ENCODE assay signal across 11 cellular contexts in the genomic region with DNA sequence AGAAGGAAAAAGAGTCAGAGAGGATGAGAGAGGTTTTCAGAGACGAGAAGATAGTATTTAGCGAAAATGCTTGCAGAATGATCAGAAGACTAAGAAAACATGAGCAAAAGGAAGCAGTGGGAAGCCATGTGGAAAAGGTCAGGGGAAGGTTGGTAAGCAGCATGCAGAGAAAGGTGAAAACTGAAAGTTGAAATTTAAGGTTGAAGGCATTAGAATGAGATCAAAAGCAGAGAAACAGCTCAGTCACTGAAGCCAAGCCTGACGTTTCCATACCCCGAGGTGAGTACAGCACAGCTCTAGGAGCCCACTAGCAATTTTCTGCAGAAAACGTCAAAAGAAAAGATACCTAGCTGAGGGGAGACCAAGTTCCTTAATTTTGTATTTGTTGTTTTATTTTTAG. TPM values are rescaled to one million over a fixed set of nuclear protein-coding genes. Genes with fewer than 3 reads are reported as not detected.
DNase-seq lines count a peak whose midpoint lies in the region; ATAC-seq and TF ChIP-seq lines count a peak whose summit lies in the region.
"Had no signal": no experiment of that assay in that cellular context is flagged by ENCODE, and none has a peak within 500 bp of the region (broad histone marks: within the 10 kb centered on the region; RNA-seq: fewer than 3 reads in every experiment).

No MANE protein-coding gene starts in this region.

- H3K4me3 ChIP-seq in CD4-positive, CD25-positive, alpha-beta regulatory T cell (ENCODE audit: low read depth, low read length), result no peak overlapping the region
- no peak overlapping the region for H3K4me3 ChIP-seq in adrenal gland
- no peak overlapping the region for H3K4me3 ChIP-seq in Peyer's patch
- H3K4me3 ChIP-seq: coronary artery had no signal

- 42 to 61% (median 56%) methylated on average over 5 of the region's 5 CpGs for WGBS in adrenal gland, 4 donors

- no peaks in the 10 kb centered on the region for H3K36me3 ChIP-seq in CD4-positive, CD25-positive, alpha-beta regulatory T cell (ENCODE audit: control insufficient read depth, insufficient read depth, low read length)
- H3K36me3 ChIP-seq in adrenal gland (replicated peaks in 1 of 2), result no peaks in the 10 kb centered on the region
- no peaks in the 10 kb centered on the region for H3K36me3 ChIP-seq in Peyer's patch

- intact Hi-C loops in adrenal gland (cut with DNase I), result no loop called here

- POLR2A ChIA-PET in activated CD8-positive, alpha-beta T cell treated with anti-CD3 and anti-CD28 coated beads, Interleukin-2, amount 10 ng/mL, durations not matched to agents 7 days and 5 days (lab: Charles Lee), result no interaction called here

- no peaks in the 10 kb centered on the region for H3K4me1 ChIP-seq in CD4-positive, CD25-positive, alpha-beta regulatory T cell (ENCODE audit: control insufficient read depth, insufficient read depth, low read length, poor library complexity, severe bottlenecking)
- H3K4me1 ChIP-seq in adrenal gland (replicated peaks in 1 of 2), result peaks cover 4 to 10% of the 10 kb centered on the region in 2 donors
- no peaks in the 10 kb centered on the region for H3K4me1 ChIP-seq in Peyer's patch

- H3K36me3 Mint-ChIP-seq in CD4-positive, CD25-positive, alpha-beta regulatory T cell, result no peaks in the 10 kb centered on the region
- H3K36me3 Mint-ChIP-seq in activated CD8-positive, alpha-beta T cell treated with anti-CD3 and anti-CD28 coated beads, Interleukin-2, amount 10 ng/mL, durations not matched to agents 7 days and 5 days (ENCODE audit: low read depth), result peaks cover 25% of the 10 kb centered on the region

- TF ChIP-seq CTCF in adrenal gland (IDR thresholded peaks at IDR 0.05) (no peak), Peyer's patch (IDR thresholded peaks at IDR 0.05) (no peak)

- no peak overlapping the region for H3K27ac ChIP-seq in CD4-positive, CD25-positive, alpha-beta regulatory T cell (ENCODE audit: insufficient read depth, low read length, poor library complexity, severe bottlenecking)
- peak overlapping the region in 1 of 5 donors; percentile 15 for H3K27ac ChIP-seq in adrenal gland
- no peak overlapping the region for H3K27ac ChIP-seq in Peyer's patch
- H3K27ac ChIP-seq: coronary artery had no signal

- peak overlapping the region; percentile 4 to 51 (median 20) for H3K4me3 Mint-ChIP-seq in CD4-positive, CD25-positive, alpha-beta regulatory T cell
- H3K4me3 Mint-ChIP-seq in activated CD8-positive, alpha-beta T cell treated with anti-CD3 and anti-CD28 coated beads, Interleukin-2, amount 10 ng/mL, durations not matched to agents 7 days and 5 days, result no peak overlapping the region

- no peaks in the 10 kb centered on the region for H3K9me3 ChIP-seq in CD4-positive, CD25-positive, alpha-beta regulatory T cell (ENCODE audit: control insufficient read depth in 2 of 2, low read length in 2 of 2)
- H3K9me3 ChIP-seq in adrenal gland (replicated peaks in 1 of 3), result no peaks in the 10 kb centered on the region
- no peaks in the 10 kb centered on the region for H3K9me3 ChIP-seq in Peyer's patch

- DNase-seq in CD4-positive, CD25-positive, alpha-beta regulatory T cell, result peak in 1 of 3 donors; percentile 26
- DNase-seq in activated CD8-positive, alpha-beta T cell treated with anti-CD3 and anti-CD28 coated beads, Interleukin-2, amount 10 ng/mL, durations not matched to agents 7 days and 5 days, result no peak
- DNase-seq in adrenal gland (no peak), NCI-H2107 (lab: John Stamatoyannopoulos, UW) (no peak), Peyer's patch (no peak), NCI-H2171 treated with DMSO at 0.1 percent for 48 hours (lab: John Stamatoyannopoulos, UW) (no peak)
- DNase-seq: Calu3, NCI-H2081 treated with DMSO at 0.1 percent for 48 hours had no signal

- no peaks in the 10 kb centered on the region for H3K27me3 ChIP-seq in CD4-positive, CD25-positive, alpha-beta regulatory T cell (ENCODE audit: control insufficient read depth, insufficient read depth, low read length)
- H3K27me3 ChIP-seq in adrenal gland (no peaks in the 10 kb centered on the region), Peyer's patch (no peaks in the 10 kb centered on the region)

- H3K27ac Mint-ChIP-seq in CD4-positive, CD25-positive, alpha-beta regulatory T cell, result peak overlapping the region; percentile 4 to 90 (median 82)
- H3K27ac Mint-ChIP-seq in activated CD8-positive, alpha-beta T cell treated with anti-CD3 and anti-CD28 coated beads, Interleukin-2, amount 10 ng/mL, durations not matched to agents 7 days and 5 days, result peak overlapping the region; percentile 11

- ATAC-seq in CD4-positive, CD25-positive, alpha-beta regulatory T cell (ENCODE audit: low read depth in 2 of 2), result no peak
- peak; percentile 75 for ATAC-seq in GM18907 (IDR thresholded peaks at IDR 0.05; ENCODE audit: unreplicated experiment)
- ATAC-seq in HG02870 (IDR thresholded peaks at IDR 0.05; ENCODE audit: unreplicated experiment), result peak; percentile 94
- peak; percentile 55 for ATAC-seq in activated CD8-positive, alpha-beta T cell treated with anti-CD3 and anti-CD28 coated beads, Interleukin-2, amount 10 ng/mL, durations not matched to agents 7 days and 5 days

- H3K4me1 Mint-ChIP-seq in CD4-positive, CD25-positive, alpha-beta regulatory T cell, result peaks cover 14 to 41% (median 30%) of the 10 kb centered on the region in 4 donors
- H3K4me1 Mint-ChIP-seq in activated CD8-positive, alpha-beta T cell treated with anti-CD3 and anti-CD28 coated beads, Interleukin-2, amount 10 ng/mL, durations not matched to agents 7 days and 5 days (ENCODE audit: low read depth), result peaks cover 29% of the 10 kb centered on the region

- peaks cover 0 to 17% (median 7%) of the 10 kb centered on the region in 7 donors for H3K9me3 Mint-ChIP-seq in CD4-positive, CD25-positive, alpha-beta regulatory T cell
- H3K9me3 Mint-ChIP-seq in activated CD8-positive, alpha-beta T cell treated with anti-CD3 and anti-CD28 coated beads, Interleukin-2, amount 10 ng/mL, durations not matched to agents 7 days and 5 days (ENCODE audit: insufficient read depth), result peaks cover 20% of the 10 kb centered on the region

- TF ChIP-seq POLR2A in adrenal gland (IDR thresholded peaks at IDR 0.05) (no peak), Peyer's patch (IDR thresholded peaks at IDR 0.05) (no peak)

- no peaks in the 10 kb centered on the region for H3K27me3 Mint-ChIP-seq in CD4-positive, CD25-positive, alpha-beta regulatory T cell
- H3K27me3 Mint-ChIP-seq in activated CD8-positive, alpha-beta T cell treated with anti-CD3 and anti-CD28 coated beads, Interleukin-2, amount 10 ng/mL, durations not matched to agents 7 days and 5 days (ENCODE audit: low read depth), result no peaks in the 10 kb centered on the region

- CTCF ChIA-PET in activated CD8-positive, alpha-beta T cell treated with anti-CD3 and anti-CD28 coated beads, Interleukin-2, amount 10 ng/mL, durations not matched to agents 7 days and 5 days (lab: Charles Lee), result interaction anchor here (1.0 to 1.4 kb wide), 2 partner anchors 14 to 195 kb away, joined by 3 to 4 read pairs; no protein-coding TSS in a partner anchor

RNA-seq across cellular contexts. Expression of gene TFB1M, which starts 19.1 kb away (rescaled TPM):
- total RNA-seq in CD4-positive, CD25-positive, alpha-beta regulatory T cell, result 17.7 TPM
- 10 to 100 TPM; 10.5 to 26.5 (median 18.3) TPM for polyA plus RNA-seq in CD4-positive, CD25-positive, alpha-beta regulatory T cell
- 10 to 100 TPM; 34.9 to 35.1 TPM for total RNA-seq in activated CD8-positive, alpha-beta T cell treated with anti-CD3 and anti-CD28 coated beads, Interleukin-2, amount 10 ng/mL, durations not matched to agents 7 days and 5 days
- total RNA-seq in adrenal gland (10 to 100 TPM; 17.1 to 55.9 (median 47.1) TPM), Peyer's patch (10 to 100 TPM; 11.4 to 26.4 (median 13.3) TPM)
- polyA plus RNA-seq in adrenal gland, result 10 to 100 TPM; 17.4 to 74.8 (median 49.5) TPM

Comparison
In these comparisons a context has a peak if more than half of its experiments do, and no peak if none do; other contexts are left out.
1. ATAC-seq: peak in GM18907 (single experiment), HG02870 (single experiment) and activated CD8-positive, alpha-beta T cell treated with anti-CD3 and anti-CD28 coated beads, Interleukin-2, amount 10 ng/mL, durations not matched to agents 7 days and 5 days (single experiment); none in CD4-positive, CD25-positive, alpha-beta regulatory T cell (0 of 2).